In the genomic region with DNA sequence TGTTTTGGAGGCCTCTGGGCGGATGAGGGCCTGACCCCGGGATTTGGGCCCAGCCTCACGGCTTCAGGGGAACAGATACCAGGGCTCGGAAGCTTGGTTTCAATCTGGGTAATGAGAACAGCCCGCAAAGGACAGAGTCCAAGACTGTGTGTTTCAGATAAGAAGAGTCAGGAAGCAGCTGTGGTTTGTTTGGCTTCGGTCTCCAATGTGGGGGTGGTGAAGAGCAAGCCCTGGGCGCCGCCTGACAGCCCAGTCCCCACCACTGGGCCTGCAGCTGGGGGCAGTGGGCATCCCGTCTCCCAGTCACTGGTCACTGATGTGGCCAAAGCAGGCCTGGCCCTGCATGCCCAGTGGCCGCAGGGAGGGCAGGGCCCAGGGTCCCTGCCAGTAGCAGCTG, we compare ENCODE assay signal across 9 cellular contexts. TPM values are rescaled to one million over a fixed set of nuclear protein-coding genes. Genes with fewer than 3 reads are reported as not detected.
A peak's percentile ranks its signal among the peaks of the same experiment; 100 is the strongest.
DNase-seq lines count a peak whose midpoint lies in the region; ATAC-seq and TF ChIP-seq lines count a peak whose summit lies in the region.
"Had no signal": no experiment of that assay in that cellular context is flagged by ENCODE, and none has a peak within 500 bp of the region (broad histone marks: within the 10 kb centered on the region; RNA-seq: fewer than 3 reads in every experiment).

No MANE protein-coding gene starts in this region.

- no peak overlapping the region for H3K4me3 ChIP-seq in fibroblast of mammary gland (ENCODE audit: control insufficient read depth, low read depth, low read length)

- TF ChIP-seq CTCF in GM20000 (IDR thresholded peaks at IDR 0.05; ENCODE audit: extremely low read depth, missing control alignments) (no peak), fibroblast of mammary gland (conservative IDR thresholded peaks at IDR 0.05; ENCODE audit: control insufficient read depth, insufficient read depth, low read depth, low read length) (no peak), WTC11 (IDR thresholded peaks at IDR 0.05) (no peak)

- peak; percentile 88 for ATAC-seq in HG03521 (IDR thresholded peaks at IDR 0.05; ENCODE audit: unreplicated experiment)
- peak; percentile 85 for ATAC-seq in stimulated activated naive CD8-positive, alpha-beta T cell treated with anti-CD3 and anti-CD28 coated beads, Interleukin-15, amount 100 ng/mL, for 72 hours
- no peak for ATAC-seq in WTC11
- no peak for ATAC-seq in esophagus mucosa

- H3K27ac Mint-ChIP-seq in stimulated activated naive CD8-positive, alpha-beta T cell treated with anti-CD3 and anti-CD28 coated beads, Interleukin-15, amount 100 ng/mL, for 72 hours = no peak overlapping the region
- no peak overlapping the region for H3K27ac Mint-ChIP-seq in WTC11

- H3K4me1 Mint-ChIP-seq in stimulated activated naive CD8-positive, alpha-beta T cell treated with anti-CD3 and anti-CD28 coated beads, Interleukin-15, amount 100 ng/mL, for 72 hours = peaks cover 18% of the 10 kb centered on the region
- H3K4me1 Mint-ChIP-seq in WTC11 = peaks cover 11% of the 10 kb centered on the region

- CTCF ChIA-PET in WTC11 (lab: Charles Lee) = interaction anchor here (1.8 kb wide), 1 partner anchor 28 kb away, joined by 5 read pairs; no protein-coding TSS in a partner anchor

- H3K27me3 Mint-ChIP-seq in stimulated activated naive CD8-positive, alpha-beta T cell treated with anti-CD3 and anti-CD28 coated beads, Interleukin-15, amount 100 ng/mL, for 72 hours = no peaks in the 10 kb centered on the region
- H3K27me3 Mint-ChIP-seq in WTC11 (ENCODE audit: low read depth) = no peaks in the 10 kb centered on the region
- H3K27me3 Mint-ChIP-seq: naive B cell had no signal

- peak; percentile 25 for DNase-seq in Daoy (ENCODE audit: low read depth)
- peak; percentile 82 for DNase-seq in GM20000 (ENCODE audit: low spot score)
- peak; percentile 8 for DNase-seq in fibroblast of mammary gland (ENCODE audit: low read depth)
- DNase-seq in stimulated activated naive CD8-positive, alpha-beta T cell treated with anti-CD3 and anti-CD28 coated beads, Interleukin-15, amount 100 ng/mL, for 72 hours = peak in 1 of 2 donors; percentile 39
- no peak for DNase-seq in WTC11 (ENCODE audit: low spot score)
- no peak for DNase-seq in effector CD8-positive, alpha-beta T cell (lab: John Stamatoyannopoulos, UW)
- DNase-seq: naive B cell had no signal

- POLR2A ChIA-PET in WTC11 (lab: Charles Lee) = no interaction called here

- H3K4me3 Mint-ChIP-seq in stimulated activated naive CD8-positive, alpha-beta T cell treated with anti-CD3 and anti-CD28 coated beads, Interleukin-15, amount 100 ng/mL, for 72 hours = peak overlapping the region in 1 of 2 donors; percentile 15
- H3K4me3 Mint-ChIP-seq in WTC11 = no peak overlapping the region

- no peaks in the 10 kb centered on the region for H3K9me3 Mint-ChIP-seq in stimulated activated naive CD8-positive, alpha-beta T cell treated with anti-CD3 and anti-CD28 coated beads, Interleukin-15, amount 100 ng/mL, for 72 hours
- H3K9me3 Mint-ChIP-seq in WTC11 = no peaks in the 10 kb centered on the region
- H3K9me3 Mint-ChIP-seq: naive B cell had no signal

- peaks cover 2% of the 10 kb centered on the region; the same call in 1 of the 2 replicates for H3K36me3 Mint-ChIP-seq in WTC11
- H3K36me3 Mint-ChIP-seq: naive B cell had no signal

TF ChIP-seq in WTC11, 78 proteins besides CTCF, POLR2A, EP300 and RAD21 (continues in another document):
- TF ChIP-seq ETV6 (CRISPR knock-in tag; IDR thresholded peaks at IDR 0.05) (no peak), ZNF396 (CRISPR knock-in tag; IDR thresholded peaks at IDR 0.05; ENCODE audit: borderline replicate concordance) (no peak), SOX15 (CRISPR knock-in tag; IDR thresholded peaks at IDR 0.05) (no peak), TEAD4 (CRISPR knock-in tag; IDR thresholded peaks at IDR 0.05) (no peak), GTF2I (CRISPR knock-in tag; conservative IDR thresholded peaks at IDR 0.05) (no peak), FOXP1 (CRISPR knock-in tag; IDR thresholded peaks at IDR 0.05; ENCODE audit: borderline replicate concordance) (no peak), NFYB (CRISPR knock-in tag; conservative IDR thresholded peaks at IDR 0.05; ENCODE audit: low read depth) (no peak), ELF4 (CRISPR knock-in tag; IDR thresholded peaks at IDR 0.05; ENCODE audit: low read depth) (no peak), OVOL2 (CRISPR knock-in tag; IDR thresholded peaks at IDR 0.05; ENCODE audit: borderline replicate concordance) (no peak), IRF2 (CRISPR knock-in tag; IDR thresholded peaks at IDR 0.05; ENCODE audit: borderline replicate concordance, low read depth) (no peak), NR2C2 (CRISPR knock-in tag; IDR thresholded peaks at IDR 0.05) (no peak)
- TF ChIP-seq, protein P1, sequence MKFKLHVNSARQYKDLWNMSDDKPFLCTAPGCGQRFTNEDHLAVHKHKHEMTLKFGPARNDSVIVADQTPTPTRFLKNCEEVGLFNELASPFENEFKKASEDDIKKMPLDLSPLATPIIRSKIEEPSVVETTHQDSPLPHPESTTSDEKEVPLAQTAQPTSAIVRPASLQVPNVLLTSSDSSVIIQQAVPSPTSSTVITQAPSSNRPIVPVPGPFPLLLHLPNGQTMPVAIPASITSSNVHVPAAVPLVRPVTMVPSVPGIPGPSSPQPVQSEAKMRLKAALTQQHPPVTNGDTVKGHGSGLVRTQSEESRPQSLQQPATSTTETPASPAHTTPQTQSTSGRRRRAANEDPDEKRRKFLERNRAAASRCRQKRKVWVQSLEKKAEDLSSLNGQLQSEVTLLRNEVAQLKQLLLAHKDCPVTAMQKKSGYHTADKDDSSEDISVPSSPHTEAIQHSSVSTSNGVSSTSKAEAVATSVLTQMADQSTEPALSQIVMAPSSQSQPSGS (CRISPR knock-in tag; IDR thresholded peaks at IDR 0.05; ENCODE audit: borderline replicate concordance, low read depth) = no peak
- TF ChIP-seq, protein P2, sequence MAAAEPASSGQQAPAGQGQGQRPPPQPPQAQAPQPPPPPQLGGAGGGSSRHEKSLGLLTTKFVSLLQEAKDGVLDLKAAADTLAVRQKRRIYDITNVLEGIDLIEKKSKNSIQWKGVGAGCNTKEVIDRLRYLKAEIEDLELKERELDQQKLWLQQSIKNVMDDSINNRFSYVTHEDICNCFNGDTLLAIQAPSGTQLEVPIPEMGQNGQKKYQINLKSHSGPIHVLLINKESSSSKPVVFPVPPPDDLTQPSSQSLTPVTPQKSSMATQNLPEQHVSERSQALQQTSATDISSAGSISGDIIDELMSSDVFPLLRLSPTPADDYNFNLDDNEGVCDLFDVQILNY (CRISPR knock-in tag; IDR thresholded peaks at IDR 0.05) = no peak
- TF ChIP-seq, protein P3, sequence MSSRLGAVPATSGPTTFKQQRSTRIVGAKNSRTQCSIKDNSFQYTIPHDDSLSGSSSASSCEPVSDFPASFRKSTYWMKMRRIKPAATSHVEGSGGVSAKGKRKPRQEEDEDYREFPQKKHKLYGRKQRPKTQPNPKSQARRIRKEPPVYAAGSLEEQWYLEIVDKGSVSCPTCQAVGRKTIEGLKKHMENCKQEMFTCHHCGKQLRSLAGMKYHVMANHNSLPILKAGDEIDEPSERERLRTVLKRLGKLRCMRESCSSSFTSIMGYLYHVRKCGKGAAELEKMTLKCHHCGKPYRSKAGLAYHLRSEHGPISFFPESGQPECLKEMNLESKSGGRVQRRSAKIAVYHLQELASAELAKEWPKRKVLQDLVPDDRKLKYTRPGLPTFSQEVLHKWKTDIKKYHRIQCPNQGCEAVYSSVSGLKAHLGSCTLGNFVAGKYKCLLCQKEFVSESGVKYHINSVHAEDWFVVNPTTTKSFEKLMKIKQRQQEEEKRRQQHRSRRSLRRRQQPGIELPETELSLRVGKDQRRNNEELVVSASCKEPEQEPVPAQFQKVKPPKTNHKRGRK (CRISPR knock-in tag; IDR thresholded peaks at IDR 0.05; ENCODE audit: borderline replicate concordance) = no peak
- TF ChIP-seq, protein P4, sequence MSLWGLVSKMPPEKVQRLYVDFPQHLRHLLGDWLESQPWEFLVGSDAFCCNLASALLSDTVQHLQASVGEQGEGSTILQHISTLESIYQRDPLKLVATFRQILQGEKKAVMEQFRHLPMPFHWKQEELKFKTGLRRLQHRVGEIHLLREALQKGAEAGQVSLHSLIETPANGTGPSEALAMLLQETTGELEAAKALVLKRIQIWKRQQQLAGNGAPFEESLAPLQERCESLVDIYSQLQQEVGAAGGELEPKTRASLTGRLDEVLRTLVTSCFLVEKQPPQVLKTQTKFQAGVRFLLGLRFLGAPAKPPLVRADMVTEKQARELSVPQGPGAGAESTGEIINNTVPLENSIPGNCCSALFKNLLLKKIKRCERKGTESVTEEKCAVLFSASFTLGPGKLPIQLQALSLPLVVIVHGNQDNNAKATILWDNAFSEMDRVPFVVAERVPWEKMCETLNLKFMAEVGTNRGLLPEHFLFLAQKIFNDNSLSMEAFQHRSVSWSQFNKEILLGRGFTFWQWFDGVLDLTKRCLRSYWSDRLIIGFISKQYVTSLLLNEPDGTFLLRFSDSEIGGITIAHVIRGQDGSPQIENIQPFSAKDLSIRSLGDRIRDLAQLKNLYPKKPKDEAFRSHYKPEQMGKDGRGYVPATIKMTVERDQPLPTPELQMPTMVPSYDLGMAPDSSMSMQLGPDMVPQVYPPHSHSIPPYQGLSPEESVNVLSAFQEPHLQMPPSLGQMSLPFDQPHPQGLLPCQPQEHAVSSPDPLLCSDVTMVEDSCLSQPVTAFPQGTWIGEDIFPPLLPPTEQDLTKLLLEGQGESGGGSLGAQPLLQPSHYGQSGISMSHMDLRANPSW (CRISPR knock-in tag; conservative IDR thresholded peaks at IDR 0.05; ENCODE audit: low read depth) = no peak
- TF ChIP-seq, protein P5, sequence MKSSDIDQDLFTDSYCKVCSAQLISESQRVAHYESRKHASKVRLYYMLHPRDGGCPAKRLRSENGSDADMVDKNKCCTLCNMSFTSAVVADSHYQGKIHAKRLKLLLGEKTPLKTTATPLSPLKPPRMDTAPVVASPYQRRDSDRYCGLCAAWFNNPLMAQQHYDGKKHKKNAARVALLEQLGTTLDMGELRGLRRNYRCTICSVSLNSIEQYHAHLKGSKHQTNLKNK (CRISPR knock-in tag; IDR thresholded peaks at IDR 0.05) = no peak
- TF ChIP-seq, protein P6, sequence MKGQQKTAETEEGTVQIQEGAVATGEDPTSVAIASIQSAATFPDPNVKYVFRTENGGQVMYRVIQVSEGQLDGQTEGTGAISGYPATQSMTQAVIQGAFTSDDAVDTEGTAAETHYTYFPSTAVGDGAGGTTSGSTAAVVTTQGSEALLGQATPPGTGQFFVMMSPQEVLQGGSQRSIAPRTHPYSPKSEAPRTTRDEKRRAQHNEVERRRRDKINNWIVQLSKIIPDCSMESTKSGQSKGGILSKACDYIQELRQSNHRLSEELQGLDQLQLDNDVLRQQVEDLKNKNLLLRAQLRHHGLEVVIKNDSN (CRISPR knock-in tag; IDR thresholded peaks at IDR 0.05) = no peak
- TF ChIP-seq, protein P7, sequence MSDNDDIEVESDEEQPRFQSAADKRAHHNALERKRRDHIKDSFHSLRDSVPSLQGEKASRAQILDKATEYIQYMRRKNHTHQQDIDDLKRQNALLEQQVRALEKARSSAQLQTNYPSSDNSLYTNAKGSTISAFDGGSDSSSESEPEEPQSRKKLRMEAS (CRISPR knock-in tag; IDR thresholded peaks at IDR 0.05) = no peak

RNA-seq across cellular contexts. Expression of a gene that starts 9.1 kb away (rescaled TPM):
- 17.6 and 19.3 TPM in 2 replicates for total RNA-seq in Daoy (2014; rRNA removed; shearing (Covaris generic))
- total RNA-seq in WTC11 (2021) = 33.0 to 35.8 TPM (median 34.7 TPM) in 3 replicates
- total RNA-seq in esophagus mucosa = 3.7 TPM

Comparison
In these comparisons a context has a peak if more than half of its experiments do, and no peak if none do; other contexts are left out.
1. DNase-seq: peak in Daoy (single experiment), GM20000 (single experiment) and fibroblast of mammary gland (single experiment); none in WTC11 (single experiment) and effector CD8-positive, alpha-beta T cell (single experiment).
2. ATAC-seq: peak in HG03521 (single experiment) and stimulated activated naive CD8-positive, alpha-beta T cell treated with anti-CD3 and anti-CD28 coated beads, Interleukin-15, amount 100 ng/mL, for 72 hours (single experiment); none in WTC11 (single experiment) and esophagus mucosa (single experiment).